ENCODE assay signal across 2 cellular contexts in genomic region chr13:60303166-60303565, GRCh38.
TF ChIP-seq lines count a peak whose summit lies in the region.

No MANE protein-coding gene starts in this region.

TF ChIP-seq in GM23338, 12 proteins besides CTCF, POLR2A, EP300 and RAD21 (continued from another document):
- no peak for TF ChIP-seq EZH2phosphoT487 (IDR thresholded peaks at IDR 0.05; ENCODE audit: unreplicated experiment)
- no peak for TF ChIP-seq REST (IDR thresholded peaks at IDR 0.05; ENCODE audit: unreplicated experiment)
- no peak for TF ChIP-seq STAT1 (IDR thresholded peaks at IDR 0.05; ENCODE audit: unreplicated experiment)
- no peak for TF ChIP-seq ZNF331 (CRISPR knock-in tag; IDR thresholded peaks at IDR 0.05; ENCODE audit: low read depth)

TF ChIP-seq in WTC11, 78 proteins besides CTCF, POLR2A, EP300 and RAD21 (continued from another document):
- TF ChIP-seq USF1 (CRISPR knock-in tag; IDR thresholded peaks at IDR 0.05) = no peak
- no peak for TF ChIP-seq TEAD1 (CRISPR knock-in tag; IDR thresholded peaks at IDR 0.05)
